8 cellular contexts compared by ENCODE assay signal in the genomic region with DNA sequence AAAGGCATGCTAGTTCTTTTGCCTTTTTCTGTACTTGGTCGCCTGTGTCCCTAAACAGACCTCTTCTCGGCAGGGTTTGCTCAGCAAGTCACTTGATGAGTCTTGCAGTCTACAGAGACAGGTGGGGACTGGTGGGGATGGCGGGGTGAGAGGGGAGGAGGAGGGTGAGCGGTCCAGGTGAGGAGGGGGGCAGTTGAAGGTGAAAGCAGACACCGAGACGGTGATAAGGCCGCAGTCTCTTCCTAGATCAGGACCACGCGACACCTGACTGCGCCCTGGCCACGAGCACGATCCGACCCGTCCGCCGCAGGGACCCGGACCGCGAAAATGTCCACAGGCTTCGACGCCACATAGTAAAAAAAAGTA. TPM values are rescaled to one million over a fixed set of nuclear protein-coding genes. Genes with fewer than 3 reads are reported as not detected.
DNase-seq lines count a peak whose midpoint lies in the region; FAIRE-seq and TF ChIP-seq lines count a peak whose summit lies in the region.

No MANE protein-coding gene starts in this region.

- H3K36me3 ChIP-seq in hepatocyte (replicated peaks; ENCODE audit: insufficient read depth, low read depth) (no peaks in the 10 kb centered on the region), skeletal muscle satellite cell (ENCODE audit: insufficient read depth, low read length) (peaks cover 5% of the 10 kb centered on the region)

- H3K36me3 Mint-ChIP-seq in activated T-helper 2 cell treated with anti-CD3 and anti-CD28 coated beads, Interferon-gamma antibody, Interleukin-2, Interleukin-4, amounts not matched to agents 10 μg/mL and 5 μg/mL and 100 μg/mL, durations not matched to agents 14 hours and 24 hours and 36 hours (ENCODE audit: low read depth), result peaks cover 23% of the 10 kb centered on the region

- H3K9ac ChIP-seq in skeletal muscle satellite cell (ENCODE audit: low read depth, low read length), result peak overlapping the region; percentile 82

- no peak for TF ChIP-seq CTCF in hepatocyte (IDR thresholded peaks at IDR 0.05; ENCODE audit: poor library complexity)

- DNase-seq in AG20443 (ENCODE audit: low spot score) (peak; percentile 11), GM19239 (ENCODE audit: insufficient read length, low spot score) (peak; percentile 6), NAMALWA (ENCODE audit: low spot score) (peak; percentile 66), hepatocyte (ENCODE audit: low spot score) (no peak), GM19240 (ENCODE audit: insufficient read length, low spot score) (no peak), SW480 (ENCODE audit: low spot score) (no peak)
- no peak for DNase-seq in activated T-helper 2 cell treated with anti-CD3 and anti-CD28 coated beads, Interferon-gamma antibody, Interleukin-2, Interleukin-4, amounts not matched to agents 10 μg/mL and 5 μg/mL and 100 μg/mL, durations not matched to agents 14 hours and 24 hours and 36 hours (ENCODE audit: low spot score)

- H3K27me3 ChIP-seq in hepatocyte (no peaks in the 10 kb centered on the region), skeletal muscle satellite cell (ENCODE audit: control insufficient read depth, insufficient read depth, low read length) (no peaks in the 10 kb centered on the region)

- H3K9me2 ChIP-seq in hepatocyte (replicated peaks; ENCODE audit: insufficient read depth), result no peaks in the 10 kb centered on the region

- WGBS in hepatocyte (ENCODE audit: low lambda C conversion rate, missing lambda C conversion rate), result 1% methylated on average over 13 of the region's 21 CpGs

- peak overlapping the region; percentile 77 for H3K27ac ChIP-seq in hepatocyte

- H3K4me3 ChIP-seq in hepatocyte, result peak overlapping the region; percentile 91
- peak overlapping the region; percentile 98 for H3K4me3 ChIP-seq in skeletal muscle satellite cell (ENCODE audit: low read length)

- no peaks in the 10 kb centered on the region for H3K9me3 ChIP-seq in hepatocyte (ENCODE audit: low read depth)
- H3K9me3 ChIP-seq in skeletal muscle satellite cell (replicated peaks; ENCODE audit: low read length), result no peaks in the 10 kb centered on the region

- H3K27ac Mint-ChIP-seq in activated T-helper 2 cell treated with anti-CD3 and anti-CD28 coated beads, Interferon-gamma antibody, Interleukin-2, Interleukin-4, amounts not matched to agents 10 μg/mL and 5 μg/mL and 100 μg/mL, durations not matched to agents 14 hours and 24 hours and 36 hours, result peak overlapping the region; percentile 84

- peak overlapping the region; percentile 96 for H2AFZ ChIP-seq in hepatocyte

- H3K79me2 ChIP-seq in hepatocyte, result peaks cover 21% of the 10 kb centered on the region

- FAIRE-seq in GM19239 (lab: Jason Lieb, UNC), result no peak

- no peaks in the 10 kb centered on the region for H4K20me1 ChIP-seq in hepatocyte (ENCODE audit: insufficient read depth, poor library complexity, severe bottlenecking)

- H3K4me2 ChIP-seq in hepatocyte (peak overlapping the region; percentile 93), skeletal muscle satellite cell (ENCODE audit: low read length) (peak overlapping the region; percentile 88)

- peaks cover 23% of the 10 kb centered on the region for H3K4me1 Mint-ChIP-seq in activated T-helper 2 cell treated with anti-CD3 and anti-CD28 coated beads, Interferon-gamma antibody, Interleukin-2, Interleukin-4, amounts not matched to agents 10 μg/mL and 5 μg/mL and 100 μg/mL, durations not matched to agents 14 hours and 24 hours and 36 hours (ENCODE audit: low read depth)

- intact Hi-C loops in activated T-helper 2 cell treated with anti-CD3 and anti-CD28 coated beads, Interferon-gamma antibody, Interleukin-2, Interleukin-4, amounts not matched to agents 10 μg/mL and 5 μg/mL and 100 μg/mL, durations not matched to agents 14 hours and 24 hours and 36 hours (cut with micrococcal nuclease), result loop anchor here (1.0 to 2.0 kb wide), 3 partner anchors 57 to 755 kb away; partner anchors contain the start of gene SDHAF3

- H3K4me3 Mint-ChIP-seq in activated T-helper 2 cell treated with anti-CD3 and anti-CD28 coated beads, Interferon-gamma antibody, Interleukin-2, Interleukin-4, amounts not matched to agents 10 μg/mL and 5 μg/mL and 100 μg/mL, durations not matched to agents 14 hours and 24 hours and 36 hours (ENCODE audit: low read depth), result peak overlapping the region; percentile 87

- no peaks in the 10 kb centered on the region for H3K27me3 Mint-ChIP-seq in activated T-helper 2 cell treated with anti-CD3 and anti-CD28 coated beads, Interferon-gamma antibody, Interleukin-2, Interleukin-4, amounts not matched to agents 10 μg/mL and 5 μg/mL and 100 μg/mL, durations not matched to agents 14 hours and 24 hours and 36 hours (ENCODE audit: low read depth)

- H3K4me1 ChIP-seq in hepatocyte (ENCODE audit: insufficient read depth), result no peaks in the 10 kb centered on the region
- peaks cover 6% of the 10 kb centered on the region for H3K4me1 ChIP-seq in skeletal muscle satellite cell (ENCODE audit: control insufficient read depth, insufficient read depth, low read length)

- H3K9me3 Mint-ChIP-seq in activated T-helper 2 cell treated with anti-CD3 and anti-CD28 coated beads, Interferon-gamma antibody, Interleukin-2, Interleukin-4, amounts not matched to agents 10 μg/mL and 5 μg/mL and 100 μg/mL, durations not matched to agents 14 hours and 24 hours and 36 hours, result no peaks in the 10 kb centered on the region

RNA-seq across cellular contexts. Expression of gene ASNS, which starts 0.6 kb away (rescaled TPM):
- total RNA-seq in activated T-helper 2 cell treated with anti-CD3 and anti-CD28 coated beads, Interferon-gamma antibody, Interleukin-2, Interleukin-4, amounts not matched to agents 10 μg/mL and 5 μg/mL and 100 μg/mL, durations not matched to agents 14 hours and 24 hours and 36 hours, result 63.4 and 64.5 TPM in 2 replicates
- 69.7 and 75.5 TPM in 2 replicates for total RNA-seq in hepatocyte
- 45.0 and 45.7 TPM in 2 replicates for polyA plus RNA-seq in hepatocyte
- 63.1 and 65.1 TPM in 2 replicates for total RNA-seq in skeletal muscle satellite cell (2012; rRNA removed)

Comparison
In these comparisons a context has a peak if more than half of its experiments do, and no peak if none do; other contexts are left out.
1. DNase-seq: peak in AG20443 (single experiment), GM19239 (single experiment) and NAMALWA (single experiment); none in activated T-helper 2 cell treated with anti-CD3 and anti-CD28 coated beads, Interferon-gamma antibody, Interleukin-2, Interleukin-4, amounts not matched to agents 10 μg/mL and 5 μg/mL and 100 μg/mL, durations not matched to agents 14 hours and 24 hours and 36 hours (single experiment), hepatocyte (single experiment), GM19240 (single experiment) and SW480 (single experiment).